In genomic region chr5:43316421-43316820, GRCh38 we compare ENCODE assay signal across 13 cellular contexts.
"Had no signal": no experiment of that assay in that cellular context is flagged by ENCODE, and none has a peak within 500 bp of the region (broad histone marks: within the 10 kb centered on the region; RNA-seq: fewer than 3 reads in every experiment).

No MANE protein-coding gene starts in this region.

- H3K9me3 Mint-ChIP-seq: activated naive CD8-positive, alpha-beta T cell treated with anti-CD3 and anti-CD28 coated beads, Interleukin-2, amount 10 ng/mL, durations not matched to agents 7 days and 5 days; endodermal cell; natural killer cell had no signal

- H3K27ac ChIP-seq: psoas muscle, uterus, VCaP had no signal

- H3K4me3 ChIP-seq: psoas muscle, uterus had no signal

- H3K9me3 ChIP-seq: psoas muscle, uterus had no signal

- DNase-seq: activated naive CD8-positive, alpha-beta T cell treated with anti-CD3 and anti-CD28 coated beads, Interleukin-2, amount 10 ng/mL, durations not matched to agents 7 days and 5 days; activated T-cell treated with anti-CD3 and anti-CD28 coated beads, Interleukin-2, amount 50 U/mL, for 4 hours; aorta; endodermal cell; erythroblast; hypothalamus; natural killer cell; occipital lobe; psoas muscle; stimulated activated CD4-positive, alpha-beta T cell treated with anti-CD3 and anti-CD28 coated beads, Interleukin-2, amount 100 ng/mL, for 48 hours; T-helper 9 cell; uterus had no signal

- H3K27me3 Mint-ChIP-seq: activated naive CD8-positive, alpha-beta T cell treated with anti-CD3 and anti-CD28 coated beads, Interleukin-2, amount 10 ng/mL, durations not matched to agents 7 days and 5 days had no signal

- H3K36me3 Mint-ChIP-seq: natural killer cell had no signal

- ATAC-seq: activated T-cell treated with anti-CD3 and anti-CD28 coated beads, Interleukin-2, amount 50 U/mL, for 4 hours; natural killer cell; psoas muscle had no signal

- H3K27ac Mint-ChIP-seq: activated naive CD8-positive, alpha-beta T cell treated with anti-CD3 and anti-CD28 coated beads, Interleukin-2, amount 10 ng/mL, durations not matched to agents 7 days and 5 days; endodermal cell had no signal

- H3K36me3 ChIP-seq: uterus had no signal

- H3K4me3 Mint-ChIP-seq: activated naive CD8-positive, alpha-beta T cell treated with anti-CD3 and anti-CD28 coated beads, Interleukin-2, amount 10 ng/mL, durations not matched to agents 7 days and 5 days; endodermal cell; natural killer cell had no signal

- H3K27me3 ChIP-seq: uterus had no signal
